ENCODE assay signal across 12 cellular contexts in genomic region chr11:128379587-128380279, GRCh38.
DNase-seq lines count a peak whose midpoint lies in the region; ATAC-seq and TF ChIP-seq lines count a peak whose summit lies in the region.
"Had no signal": no experiment of that assay in that cellular context is flagged by ENCODE, and none has a peak within 500 bp of the region (broad histone marks: within the 10 kb centered on the region; RNA-seq: fewer than 3 reads in every experiment).

No MANE protein-coding gene starts in this region.

- no peak for TF ChIP-seq CTCF in MCF 10A (IDR thresholded peaks at IDR 0.05; ENCODE audit: unreplicated experiment)
- TF ChIP-seq CTCF in breast epithelium (IDR thresholded peaks at IDR 0.05): no peak
- no peak for TF ChIP-seq CTCF in foreskin keratinocyte (conservative IDR thresholded peaks at IDR 0.05)

- H3K4me1 Mint-ChIP-seq in MCF 10A (ENCODE audit: insufficient read depth, unreplicated experiment): no peaks in the 10 kb centered on the region
- H3K4me1 Mint-ChIP-seq in activated T-cell treated with anti-CD3 and anti-CD28 coated beads, Interleukin-2, amount 50 U/mL, for 24 hours (ENCODE audit: low read depth): peaks cover 44% of the 10 kb centered on the region
- H3K4me1 Mint-ChIP-seq in stimulated activated naive CD8-positive, alpha-beta T cell treated with anti-CD3 and anti-CD28 coated beads, Interleukin-15, Interleukin-2, amounts not matched to agents 100 ng/mL and 50 ng/mL, for 24 hours (ENCODE audit: low read depth): peaks cover 44% of the 10 kb centered on the region

- CTCF ChIA-PET in MCF 10A (lab: Yijun Ruan, JAX): interaction anchor here (0.6 to 1.0 kb wide), 2 partner anchors 451 to 629 kb away, joined by 3 to 6 read pairs; no protein-coding TSS in a partner anchor

- H3K9me3 ChIP-seq in breast epithelium: peaks cover 0 to 12% of the 10 kb centered on the region in 2 donors

- no peaks in the 10 kb centered on the region for H3K27me3 Mint-ChIP-seq in MCF 10A (ENCODE audit: insufficient read depth, unreplicated experiment)
- no peaks in the 10 kb centered on the region for H3K27me3 Mint-ChIP-seq in activated T-cell treated with anti-CD3 and anti-CD28 coated beads, Interleukin-2, amount 50 U/mL, for 24 hours
- no peaks in the 10 kb centered on the region for H3K27me3 Mint-ChIP-seq in stimulated activated naive CD8-positive, alpha-beta T cell treated with anti-CD3 and anti-CD28 coated beads, Interleukin-15, Interleukin-2, amounts not matched to agents 100 ng/mL and 50 ng/mL, for 24 hours

- H3K4me1 ChIP-seq in breast epithelium: no peaks in the 10 kb centered on the region
- H3K4me1 ChIP-seq in foreskin keratinocyte: no peaks in the 10 kb centered on the region

- peaks cover 10% of the 10 kb centered on the region for H3K9me3 Mint-ChIP-seq in MCF 10A (ENCODE audit: unreplicated experiment)
- peaks cover 23% of the 10 kb centered on the region for H3K9me3 Mint-ChIP-seq in activated T-cell treated with anti-CD3 and anti-CD28 coated beads, Interleukin-2, amount 50 U/mL, for 24 hours
- peaks cover 26% of the 10 kb centered on the region for H3K9me3 Mint-ChIP-seq in stimulated activated naive CD8-positive, alpha-beta T cell treated with anti-CD3 and anti-CD28 coated beads, Interleukin-15, Interleukin-2, amounts not matched to agents 100 ng/mL and 50 ng/mL, for 24 hours

- no peak overlapping the region for H3K27ac Mint-ChIP-seq in MCF 10A (ENCODE audit: low read depth, unreplicated experiment)
- peak overlapping the region; percentile 46 for H3K27ac Mint-ChIP-seq in activated T-cell treated with anti-CD3 and anti-CD28 coated beads, Interleukin-2, amount 50 U/mL, for 24 hours
- peak overlapping the region; percentile 68 for H3K27ac Mint-ChIP-seq in stimulated activated naive CD8-positive, alpha-beta T cell treated with anti-CD3 and anti-CD28 coated beads, Interleukin-15, Interleukin-2, amounts not matched to agents 100 ng/mL and 50 ng/mL, for 24 hours

- no TSS peak for BruUV-seq in MCF 10A (replicated peaks; lab: Mats Ljungman, UMichigan)

- no peak overlapping the region for H3K4me3 Mint-ChIP-seq in MCF 10A (ENCODE audit: unreplicated experiment)
- peak overlapping the region; percentile 17 for H3K4me3 Mint-ChIP-seq in activated T-cell treated with anti-CD3 and anti-CD28 coated beads, Interleukin-2, amount 50 U/mL, for 24 hours
- no peak overlapping the region for H3K4me3 Mint-ChIP-seq in stimulated activated naive CD8-positive, alpha-beta T cell treated with anti-CD3 and anti-CD28 coated beads, Interleukin-15, Interleukin-2, amounts not matched to agents 100 ng/mL and 50 ng/mL, for 24 hours

- no peaks in the 10 kb centered on the region for H3K36me3 ChIP-seq in breast epithelium

- POLR2A ChIA-PET in MCF 10A (lab: Yijun Ruan, JAX): interaction anchor here (1.4 kb wide), 1 partner anchor 44 kb away, joined by 3 read pairs; no protein-coding TSS in a partner anchor

- TF ChIP-seq POLR2A in breast epithelium (IDR thresholded peaks at IDR 0.05): no peak

- intact Hi-C loops in MCF 10A (cut with micrococcal nuclease) (no loop called here), breast epithelium (cut with DNase I; ENCODE audit: low total_unique reads) (no loop called here)

- H3K27me3 ChIP-seq in breast epithelium: no peaks in the 10 kb centered on the region
- H3K27me3 ChIP-seq in foreskin keratinocyte: no peaks in the 10 kb centered on the region

- DNase-seq in MCF 10A (ENCODE audit: unreplicated experiment): peak; percentile 4
- DNase-seq in breast epithelium (ENCODE audit: low spot score in 2 of 2): no peak
- DNase-seq in activated T-cell treated with anti-CD3 and anti-CD28 coated beads, Interleukin-2, amount 50 U/mL, for 24 hours: no peak
- peak in 1 of 2 donors; percentile 63 for DNase-seq in foreskin keratinocyte
- DNase-seq in SW 1271 (lab: John Stamatoyannopoulos, UW): no peak
- no peak for DNase-seq in NCI-H524 (lab: John Stamatoyannopoulos, UW)
- DNase-seq: dermis blood vessel endothelial cell, kidney, NCI-H1694 had no signal

- H3K27ac ChIP-seq in breast epithelium: no peak overlapping the region
- no peak overlapping the region for H3K27ac ChIP-seq in foreskin keratinocyte

- H3K4me3 ChIP-seq in breast epithelium: no peak overlapping the region

- no peaks in the 10 kb centered on the region for H3K36me3 Mint-ChIP-seq in MCF 10A (ENCODE audit: insufficient read depth, unreplicated experiment)
- peaks cover 3% of the 10 kb centered on the region for H3K36me3 Mint-ChIP-seq in activated T-cell treated with anti-CD3 and anti-CD28 coated beads, Interleukin-2, amount 50 U/mL, for 24 hours (ENCODE audit: low read depth)
- peaks cover 27% of the 10 kb centered on the region for H3K36me3 Mint-ChIP-seq in stimulated activated naive CD8-positive, alpha-beta T cell treated with anti-CD3 and anti-CD28 coated beads, Interleukin-15, Interleukin-2, amounts not matched to agents 100 ng/mL and 50 ng/mL, for 24 hours (ENCODE audit: low read depth)

- ATAC-seq in foreskin keratinocyte: peak; percentile 80
- no peak for ATAC-seq in HG03354 (IDR thresholded peaks at IDR 0.05; ENCODE audit: poor library complexity, severe bottlenecking, unreplicated experiment)
- ATAC-seq: sciatic nerve had no signal
